In the genomic region with DNA sequence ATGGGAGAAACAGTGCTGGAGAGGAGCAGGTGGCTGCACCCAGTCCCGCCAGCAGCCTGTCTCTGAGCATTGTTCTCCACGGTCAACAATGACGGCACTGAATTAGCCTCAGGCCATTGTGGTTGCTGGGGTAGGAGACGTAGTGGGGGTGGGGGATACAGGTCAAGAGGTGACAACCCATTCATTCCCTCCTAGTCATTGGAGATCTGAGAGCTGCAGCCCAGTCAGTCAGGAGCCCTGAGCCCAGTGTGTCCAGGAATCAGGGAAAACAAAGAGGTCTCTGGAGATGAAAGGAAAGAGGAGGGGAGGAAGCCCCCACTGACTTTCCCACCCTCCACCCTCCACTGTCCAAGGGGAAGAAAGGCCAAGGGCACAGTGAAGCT, we compare ENCODE assay signal across 21 cellular contexts. TPM values are rescaled to one million over a fixed set of nuclear protein-coding genes. Genes with fewer than 3 reads are reported as not detected.
DNase-seq lines count a peak whose midpoint lies in the region; ATAC-seq lines count a peak whose summit lies in the region.
"Had no signal": no experiment of that assay in that cellular context is flagged by ENCODE, and none has a peak within 500 bp of the region (broad histone marks: within the 10 kb centered on the region; RNA-seq: fewer than 3 reads in every experiment).

No MANE protein-coding gene starts in this region.

- no peak overlapping the region for H3K27ac ChIP-seq in iPS-20b (ENCODE audit: low read length)
- H3K27ac ChIP-seq: epithelial cell of prostate, RWPE1, upper lobe of right lung had no signal

- ATAC-seq in GM18870 (IDR thresholded peaks at IDR 0.05; ENCODE audit: unreplicated experiment): no peak
- ATAC-seq: activated CD4-positive, alpha-beta T cell treated with anti-CD3 and anti-CD28 coated beads for 36 hours; activated naive CD8-positive, alpha-beta T cell treated with anti-CD3 and anti-CD28 coated beads, Interleukin-2, amount 50 U/mL, for 24 hours; upper lobe of right lung had no signal

- H3K9ac ChIP-seq in iPS-20b (ENCODE audit: low read depth, low read length): peak overlapping the region; percentile 31; the same call in 1 of the 2 replicates

- DNase-seq in NCI-H1417 (lab: John Stamatoyannopoulos, UW) (peak in 2 of 3 experiments; percentile 64 to 85), NCI-H1417 treated with DMSO at 0.1 percent for 48 hours (lab: John Stamatoyannopoulos, UW) (no peak), RPMI7951 (ENCODE audit: low read depth) (peak; percentile 60), renal cortical epithelial cell (ENCODE audit: low read depth) (peak; percentile 45), SKM-1 treated with dmso at 0.1 percent for 144 hours (lab: John Stamatoyannopoulos, UW; ENCODE audit: unreplicated experiment) (no peak)
- no peak for DNase-seq in central memory CD4-positive, alpha-beta T cell
- DNase-seq: activated CD4-positive, alpha-beta T cell treated with anti-CD3 and anti-CD28 coated beads for 36 hours; activated naive CD8-positive, alpha-beta T cell treated with anti-CD3 and anti-CD28 coated beads, Interleukin-2, amount 50 U/mL, for 24 hours; CD4-positive, alpha-beta T cell; glutamatergic neuron; kidney glomerular epithelial cell; MG63; NCI-H510A treated with DMSO at 0.1 percent for 48 hours; stimulated activated CD4-positive, alpha-beta T cell treated with anti-CD3 and anti-CD28 coated beads, Interleukin-4, amount 100 ng/mL, for 4 hours; upper lobe of right lung had no signal

- H3K4me1 ChIP-seq in iPS-20b (ENCODE audit: insufficient read depth, low read length): peaks cover 23% of the 10 kb centered on the region

- H3K4me3 ChIP-seq in iPS-20b (ENCODE audit: low read length): no peak overlapping the region
- H3K4me3 ChIP-seq: MG63, upper lobe of right lung had no signal

- H3K27me3 ChIP-seq in iPS-20b (ENCODE audit: insufficient read depth, low read length): no peaks in the 10 kb centered on the region
- H3K27me3 ChIP-seq: MG63, upper lobe of right lung had no signal

- H3K36me3 ChIP-seq in iPS-20b (ENCODE audit: insufficient read depth, low read depth, low read length): no peaks in the 10 kb centered on the region

- H3K9me3 ChIP-seq in iPS-20b (ENCODE audit: insufficient read depth, low read depth, low read length): no peaks in the 10 kb centered on the region
- H3K9me3 ChIP-seq: MG63, upper lobe of right lung had no signal

RNA-seq across cellular contexts. Expression of a gene that starts 15.3 kb away (rescaled TPM):
- total RNA-seq in RPMI7951 (2014; rRNA removed; shearing (Covaris generic)): 31.5 and 47.6 TPM in 2 replicates
- 40.1 and 46.4 TPM in 2 replicates for total RNA-seq in renal cortical epithelial cell

RNA-seq across cellular contexts. Expression of a gene that starts 51.4 kb away (rescaled TPM):
- total RNA-seq in RPMI7951 (2014; rRNA removed; shearing (Covaris generic)): not detected in 2 replicates
- total RNA-seq in renal cortical epithelial cell: not detected in 2 replicates
- total RNA-seq: A172; activated CD4-positive, alpha-beta T cell treated with anti-CD3 and anti-CD28 coated beads for 36 hours; CD4-positive, alpha-beta T cell; T-helper 2 cell treated with Interferon-gamma antibody and Interleukin-4, amounts not matched to agents 100 ng/mL and 5 ng/mL, for 36 hours had no signal

Comparison
In these comparisons a context has a peak if more than half of its experiments do, and no peak if none do; other contexts are left out.
1. DNase-seq: peak in NCI-H1417 (2 of 3), RPMI7951 (single experiment) and renal cortical epithelial cell (single experiment); none in NCI-H1417 treated with DMSO at 0.1 percent for 48 hours (single experiment), SKM-1 treated with dmso at 0.1 percent for 144 hours (single experiment) and central memory CD4-positive, alpha-beta T cell (single experiment).